Comparison of ENCODE assay signal across 1 cellular context in the genomic region with DNA sequence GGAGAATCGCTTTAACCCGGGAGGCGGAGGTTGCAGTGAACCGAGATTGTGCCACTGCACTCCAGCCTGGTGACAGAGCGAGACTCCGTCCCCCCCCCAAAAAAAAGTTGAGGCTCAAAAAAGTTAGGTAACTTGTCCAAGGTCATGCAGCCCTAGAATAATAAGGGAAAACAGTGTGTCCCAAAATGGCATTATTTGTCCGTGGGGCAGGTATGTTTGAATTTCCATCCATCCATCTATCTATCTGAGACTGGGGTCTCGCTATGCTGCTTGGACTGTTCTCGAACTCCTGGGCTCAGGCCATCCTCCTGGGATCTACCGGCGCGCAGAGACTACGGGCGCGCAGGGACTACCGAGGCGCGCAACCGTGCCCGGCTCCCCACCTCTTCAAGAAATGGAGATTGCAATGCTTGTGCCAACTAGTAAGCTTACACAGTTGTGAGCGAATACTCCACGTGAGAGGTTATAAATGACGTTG.
TF ChIP-seq lines count a peak whose summit lies in the region.

No MANE protein-coding gene starts in this region.

TF ChIP-seq in HEK293, 187 proteins besides CTCF, POLR2A, EP300 and RAD21 (continued from another document):
- TF ChIP-seq, protein P1, sequence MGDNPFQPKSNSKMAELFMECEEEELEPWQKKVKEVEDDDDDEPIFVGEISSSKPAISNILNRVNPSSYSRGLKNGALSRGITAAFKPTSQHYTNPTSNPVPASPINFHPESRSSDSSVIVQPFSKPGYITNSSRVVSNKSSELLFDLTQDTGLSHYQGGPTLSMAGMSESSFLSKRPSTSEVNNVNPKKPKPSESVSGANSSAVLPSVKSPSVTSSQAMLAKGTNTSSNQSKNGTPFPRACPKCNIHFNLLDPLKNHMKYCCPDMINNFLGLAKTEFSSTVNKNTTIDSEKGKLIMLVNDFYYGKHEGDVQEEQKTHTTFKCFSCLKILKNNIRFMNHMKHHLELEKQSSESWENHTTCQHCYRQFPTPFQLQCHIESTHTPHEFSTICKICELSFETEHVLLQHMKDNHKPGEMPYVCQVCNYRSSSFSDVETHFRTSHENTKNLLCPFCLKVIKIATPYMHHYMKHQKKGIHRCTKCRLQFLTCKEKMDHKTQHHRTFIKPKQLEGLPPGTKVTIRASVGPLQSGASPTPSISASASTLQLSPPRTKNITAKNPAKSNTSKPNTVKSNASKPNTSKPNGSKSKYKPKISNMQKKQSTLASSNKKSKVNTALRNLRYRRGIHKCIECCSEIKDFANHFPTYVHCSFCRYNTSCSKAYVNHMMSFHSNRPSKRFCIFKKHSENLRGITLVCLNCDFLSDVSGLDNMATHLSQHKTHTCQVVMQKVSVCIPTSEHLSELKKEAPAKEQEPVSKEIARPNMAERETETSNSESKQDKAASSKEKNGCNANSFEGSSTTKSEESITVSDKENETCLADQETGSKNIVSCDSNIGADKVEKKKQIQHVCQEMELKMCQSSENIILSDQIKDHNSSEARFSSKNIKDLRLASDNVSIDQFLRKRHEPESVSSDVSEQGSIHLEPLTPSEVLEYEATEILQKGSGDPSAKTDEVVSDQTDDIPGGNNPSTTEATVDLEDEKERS (tag by site-specific recombination; IDR thresholded peaks at IDR 0.05) = no peak
TF ChIP-seq in HEK293: peak in this region for 5.
